ENCODE assay signal across 25 cellular contexts in genomic region chr20:13174402-13174801, GRCh38. TPM values are rescaled to one million over a fixed set of nuclear protein-coding genes. Genes with fewer than 3 reads are reported as not detected.
DNase-seq lines count a peak whose midpoint lies in the region; ATAC-seq lines count a peak whose summit lies in the region.
"Had no signal": no experiment of that assay in that cellular context is flagged by ENCODE, and none has a peak within 500 bp of the region (broad histone marks: within the 10 kb centered on the region; RNA-seq: fewer than 3 reads in every experiment).

No MANE protein-coding gene starts in this region.

- DNase-seq in NOMO-1 treated with DMSO at 0.1 percent for 48 hours (lab: John Stamatoyannopoulos, UW; ENCODE audit: unreplicated experiment) (peak; percentile 0), NOMO-1 (lab: John Stamatoyannopoulos, UW; ENCODE audit: unreplicated experiment in 2 of 2) (no peak), left cardiac atrium (no peak), iPS-NIHi7 (ENCODE audit: extremely low spot score) (no peak)
- DNase-seq in activated CD4-positive, alpha-beta memory T cell treated with anti-CD3 and anti-CD28 coated beads for 36 hours = no peak
- DNase-seq: adrenal gland; AML-193; DND-41; heart right ventricle; mucosa of descending colon; NCI-H1048; NCI-H2107; NCI-H510A; stimulated activated CD4-positive, alpha-beta T cell treated with anti-CD3 and anti-CD28 coated beads, Interleukin-4, amount 100 ng/mL, for 1 hour; stomach; SW 1271 had no signal

- H3K36me3 Mint-ChIP-seq in activated CD4-positive, alpha-beta memory T cell treated with anti-CD3 and anti-CD28 coated beads for 36 hours = no peaks in the 10 kb centered on the region
- H3K36me3 Mint-ChIP-seq: type B pancreatic cell had no signal

- ATAC-seq in HG02852 (IDR thresholded peaks at IDR 0.05; ENCODE audit: unreplicated experiment) (peak; percentile 84), HG03565 (IDR thresholded peaks at IDR 0.05; ENCODE audit: unreplicated experiment) (peak; percentile 67), HG03439 (IDR thresholded peaks at IDR 0.05; ENCODE audit: unreplicated experiment) (no peak), left cardiac atrium (no peak)
- ATAC-seq: heart right ventricle, mucosa of descending colon, Right ventricle myocardium inferior had no signal

- CTCF ChIA-PET in activated CD4-positive, alpha-beta memory T cell treated with anti-CD3 and anti-CD28 coated beads for 36 hours (lab: Charles Lee) = no interaction called here

- H3K9me3 Mint-ChIP-seq in activated CD4-positive, alpha-beta memory T cell treated with anti-CD3 and anti-CD28 coated beads for 36 hours = peaks cover 17% of the 10 kb centered on the region
- H3K9me3 Mint-ChIP-seq: dendritic cell treated with granulocyte-macrophage colony-stimulating factor and Interleukin-4, amounts not matched to agents 40 ng/mL and 50 ng/mL, for 4 days had no signal

- no peak overlapping the region for H3K27ac Mint-ChIP-seq in activated CD4-positive, alpha-beta memory T cell treated with anti-CD3 and anti-CD28 coated beads for 36 hours
- H3K27ac Mint-ChIP-seq: dendritic cell treated with granulocyte-macrophage colony-stimulating factor and Interleukin-4, amounts not matched to agents 40 ng/mL and 50 ng/mL, for 4 days; type B pancreatic cell had no signal

- POLR2A ChIA-PET in activated CD4-positive, alpha-beta memory T cell treated with anti-CD3 and anti-CD28 coated beads for 36 hours (lab: Charles Lee) = no interaction called here

- no peak overlapping the region for H3K4me3 Mint-ChIP-seq in activated CD4-positive, alpha-beta memory T cell treated with anti-CD3 and anti-CD28 coated beads for 36 hours
- H3K4me3 Mint-ChIP-seq: dendritic cell treated with granulocyte-macrophage colony-stimulating factor and Interleukin-4, amounts not matched to agents 40 ng/mL and 50 ng/mL, for 4 days; neural crest cell; type B pancreatic cell had no signal

- H3K4me1 Mint-ChIP-seq in activated CD4-positive, alpha-beta memory T cell treated with anti-CD3 and anti-CD28 coated beads for 36 hours (ENCODE audit: low read depth) = no peaks in the 10 kb centered on the region

- intact Hi-C loops in left cardiac atrium (cut with DNase I) = no loop called here
- intact Hi-C loops in activated CD4-positive, alpha-beta memory T cell treated with anti-CD3 and anti-CD28 coated beads for 36 hours (cut with micrococcal nuclease) = no loop called here

- peaks cover 15% of the 10 kb centered on the region for H3K27me3 Mint-ChIP-seq in activated CD4-positive, alpha-beta memory T cell treated with anti-CD3 and anti-CD28 coated beads for 36 hours
- H3K27me3 Mint-ChIP-seq: dendritic cell treated with granulocyte-macrophage colony-stimulating factor and Interleukin-4, amounts not matched to agents 40 ng/mL and 50 ng/mL, for 4 days; type B pancreatic cell had no signal

RNA-seq across cellular contexts. Expression of gene ISM1, which starts 46.7 kb away (rescaled TPM):
- 1 to 10 TPM; 1.7 to 2.2 TPM for total RNA-seq in left cardiac atrium
- under 1 TPM; 0.34 to 0.36 TPM for total RNA-seq in activated CD4-positive, alpha-beta memory T cell treated with anti-CD3 and anti-CD28 coated beads for 36 hours
- total RNA-seq: bronchial epithelial cell, endothelial cell of umbilical vein had no signal

Comparison
In these comparisons a context has a peak if more than half of its experiments do, and no peak if none do; other contexts are left out.
1. ATAC-seq: peak in HG02852 (single experiment) and HG03565 (single experiment); none in HG03439 (single experiment) and left cardiac atrium (0 of 2).